ENCODE assay signal across 28 cellular contexts in genomic region chr9:73613092-73613701, GRCh38.
A peak's percentile ranks its signal among the peaks of the same experiment; 100 is the strongest.
DNase-seq lines count a peak whose midpoint lies in the region; ATAC-seq, FAIRE-seq and TF ChIP-seq lines count a peak whose summit lies in the region.
"Had no signal": no experiment of that assay in that cellular context is flagged by ENCODE, and none has a peak within 500 bp of the region (broad histone marks: within the 10 kb centered on the region; RNA-seq: fewer than 3 reads in every experiment).

No MANE protein-coding gene starts in this region.

- no peaks in the 10 kb centered on the region for H3K4me1 Mint-ChIP-seq in activated CD8-positive, alpha-beta memory T cell treated with anti-CD3 and anti-CD28 coated beads, Interleukin-2, amount 10 ng/mL, durations not matched to agents 7 days and 5 days
- H3K4me1 Mint-ChIP-seq: activated CD4-positive, alpha-beta T cell treated with anti-CD3 and anti-CD28 coated beads, Interleukin-2, amount 10 ng/mL, durations not matched to agents 7 days and 5 days; activated naive CD4-positive, alpha-beta T cell treated with anti-CD3 and anti-CD28 coated beads, Interleukin-2, amount 50 U/mL, for 24 hours had no signal

- H3K36me3 Mint-ChIP-seq in activated CD8-positive, alpha-beta memory T cell treated with anti-CD3 and anti-CD28 coated beads, Interleukin-2, amount 10 ng/mL, durations not matched to agents 7 days and 5 days: no peaks in the 10 kb centered on the region
- H3K36me3 Mint-ChIP-seq: activated naive CD4-positive, alpha-beta T cell treated with anti-CD3 and anti-CD28 coated beads, Interleukin-2, amount 50 U/mL, for 24 hours; mesothelial cell of epicardium; natural killer cell treated with Interleukin-12 subunit alpha and Interleukin-12 subunit beta and Interleukin-15 and Interleukin-18, amount 100 ng/mL, for 72 hours had no signal

- no peak for ATAC-seq in activated CD8-positive, alpha-beta memory T cell treated with anti-CD3 and anti-CD28 coated beads, Interleukin-2, amount 10 ng/mL, durations not matched to agents 7 days and 5 days
- ATAC-seq: heart left ventricle; left lobe of liver; natural killer cell treated with Interleukin-12 subunit alpha and Interleukin-12 subunit beta and Interleukin-15 and Interleukin-18, amount 100 ng/mL, for 72 hours had no signal

- no peak overlapping the region for H3K4me3 Mint-ChIP-seq in activated CD8-positive, alpha-beta memory T cell treated with anti-CD3 and anti-CD28 coated beads, Interleukin-2, amount 10 ng/mL, durations not matched to agents 7 days and 5 days
- H3K4me3 Mint-ChIP-seq: activated CD4-positive, alpha-beta T cell treated with anti-CD3 and anti-CD28 coated beads, Interleukin-2, amount 10 ng/mL, durations not matched to agents 7 days and 5 days; activated naive CD4-positive, alpha-beta T cell treated with anti-CD3 and anti-CD28 coated beads, Interleukin-2, amount 50 U/mL, for 24 hours; endodermal cell; mesothelial cell of epicardium; natural killer cell treated with Interleukin-12 subunit alpha and Interleukin-12 subunit beta and Interleukin-15 and Interleukin-18, amount 100 ng/mL, for 72 hours had no signal

- CTCF ChIA-PET in activated CD8-positive, alpha-beta memory T cell treated with anti-CD3 and anti-CD28 coated beads, Interleukin-2, amount 10 ng/mL, durations not matched to agents 7 days and 5 days (lab: Charles Lee): no interaction called here

- no peak overlapping the region for H3K27ac Mint-ChIP-seq in activated CD8-positive, alpha-beta memory T cell treated with anti-CD3 and anti-CD28 coated beads, Interleukin-2, amount 10 ng/mL, durations not matched to agents 7 days and 5 days
- H3K27ac Mint-ChIP-seq: activated CD4-positive, alpha-beta T cell treated with anti-CD3 and anti-CD28 coated beads, Interleukin-2, amount 10 ng/mL, durations not matched to agents 7 days and 5 days; activated naive CD4-positive, alpha-beta T cell treated with anti-CD3 and anti-CD28 coated beads, Interleukin-2, amount 50 U/mL, for 24 hours; endodermal cell; mesothelial cell of epicardium; natural killer cell treated with Interleukin-12 subunit alpha and Interleukin-12 subunit beta and Interleukin-15 and Interleukin-18, amount 100 ng/mL, for 72 hours had no signal

- peak; percentile 12 for DNase-seq in EL
- peak; percentile 45 for DNase-seq in OCI-M1 (lab: John Stamatoyannopoulos, UW)
- peak; percentile 91 for DNase-seq in choroid plexus epithelial cell (ENCODE audit: low read depth)
- peak; percentile 96 for DNase-seq in non-pigmented ciliary epithelial cell (ENCODE audit: low read depth)
- no peak for DNase-seq in NCI-H748 treated with DMSO at 0.1 percent for 48 hours (lab: John Stamatoyannopoulos, UW)
- DNase-seq in activated CD8-positive, alpha-beta memory T cell treated with anti-CD3 and anti-CD28 coated beads, Interleukin-2, amount 10 ng/mL, durations not matched to agents 7 days and 5 days: no peak
- no peak for DNase-seq in AML-193 (lab: John Stamatoyannopoulos, UW)
- DNase-seq in H54 (ENCODE audit: insufficient read length, low spot score): no peak
- DNase-seq: activated CD4-positive, alpha-beta T cell treated with anti-CD3 and anti-CD28 coated beads, Interleukin-2, amount 10 ng/mL, durations not matched to agents 7 days and 5 days; colonic mucosa; endodermal cell; heart left ventricle; Kasumi-1; NCI-H1092; NCI-H2029 treated with DMSO at 0.1 percent for 48 hours; NCI-H446 treated with DMSO at 0.1 percent for 48 hours; sigmoid colon; substantia nigra; T-helper 2 cell had no signal

- FAIRE-seq in H54 (lab: Jason Lieb, UNC): no peak
- FAIRE-seq: D721Med had no signal

- no peak overlapping the region for H3K4me3 ChIP-seq in choroid plexus epithelial cell (ENCODE audit: low read depth, low read length)
- H3K4me3 ChIP-seq: ascending aorta, colonic mucosa, HAP-1, heart left ventricle, sigmoid colon, SK-N-MC, vagina had no signal

- no peaks in the 10 kb centered on the region for H3K9me3 Mint-ChIP-seq in activated CD8-positive, alpha-beta memory T cell treated with anti-CD3 and anti-CD28 coated beads, Interleukin-2, amount 10 ng/mL, durations not matched to agents 7 days and 5 days (ENCODE audit: low read depth)
- H3K9me3 Mint-ChIP-seq: activated CD4-positive, alpha-beta T cell treated with anti-CD3 and anti-CD28 coated beads, Interleukin-2, amount 10 ng/mL, durations not matched to agents 7 days and 5 days; endodermal cell; mesothelial cell of epicardium had no signal

- H3K27me3 Mint-ChIP-seq in activated CD8-positive, alpha-beta memory T cell treated with anti-CD3 and anti-CD28 coated beads, Interleukin-2, amount 10 ng/mL, durations not matched to agents 7 days and 5 days: no peaks in the 10 kb centered on the region
- H3K27me3 Mint-ChIP-seq: activated CD4-positive, alpha-beta T cell treated with anti-CD3 and anti-CD28 coated beads, Interleukin-2, amount 10 ng/mL, durations not matched to agents 7 days and 5 days; activated naive CD4-positive, alpha-beta T cell treated with anti-CD3 and anti-CD28 coated beads, Interleukin-2, amount 50 U/mL, for 24 hours; natural killer cell treated with Interleukin-12 subunit alpha and Interleukin-12 subunit beta and Interleukin-15 and Interleukin-18, amount 100 ng/mL, for 72 hours had no signal

- no peak for TF ChIP-seq CTCF in choroid plexus epithelial cell (conservative IDR thresholded peaks at IDR 0.05; ENCODE audit: low read depth, low read length)

- TF ChIP-seq POLR2A in H54 (IDR thresholded peaks at IDR 0.05; ENCODE audit: low read depth, low read length): no peak

Comparison
In these comparisons a context has a peak if more than half of its experiments do, and no peak if none do; other contexts are left out.
1. DNase-seq: peak in EL (single experiment), OCI-M1 (single experiment), choroid plexus epithelial cell (single experiment) and non-pigmented ciliary epithelial cell (single experiment); none in NCI-H748 treated with DMSO at 0.1 percent for 48 hours (single experiment), activated CD8-positive, alpha-beta memory T cell treated with anti-CD3 and anti-CD28 coated beads, Interleukin-2, amount 10 ng/mL, durations not matched to agents 7 days and 5 days (single experiment), AML-193 (0 of 2) and H54 (single experiment).